Comparison of ENCODE assay signal across 8 cellular contexts in the genomic region with DNA sequence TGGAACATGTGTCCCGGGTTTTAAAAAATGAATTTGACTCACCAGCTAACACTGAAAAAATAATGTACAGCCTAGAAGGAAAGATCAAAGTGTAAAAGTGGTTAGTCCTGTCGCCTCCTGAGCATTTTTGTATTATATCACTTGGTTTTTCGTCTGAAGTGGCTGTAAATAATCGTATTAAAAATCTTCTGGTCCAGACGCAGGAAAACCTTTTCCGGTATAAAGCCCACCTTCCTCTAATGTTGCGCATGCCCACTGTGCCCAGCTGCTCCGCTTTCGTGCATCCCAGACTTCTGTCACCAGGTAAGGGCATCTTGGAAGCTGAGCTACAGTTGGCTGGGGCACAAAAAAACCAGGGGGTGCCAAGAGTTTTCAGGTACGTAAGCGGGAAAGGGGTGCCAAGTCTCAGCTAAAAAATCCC. TPM values are rescaled to one million over a fixed set of nuclear protein-coding genes. Genes with fewer than 3 reads are reported as not detected.
DNase-seq lines count a peak whose midpoint lies in the region; ATAC-seq and TF ChIP-seq lines count a peak whose summit lies in the region.

No MANE protein-coding gene starts in this region.

- no peaks in the 10 kb centered on the region for H3K9me3 Mint-ChIP-seq in activated CD4-positive, alpha-beta memory T cell treated with anti-CD3 and anti-CD28 coated beads for 36 hours

- peak overlapping the region; percentile 96 for H3K4me3 Mint-ChIP-seq in activated CD4-positive, alpha-beta memory T cell treated with anti-CD3 and anti-CD28 coated beads for 36 hours

- peaks cover 0 to 35% (median 0%) of the 10 kb centered on the region in 3 donors for H3K36me3 ChIP-seq in esophagus squamous epithelium
- H3K36me3 ChIP-seq in mucosa of descending colon (ENCODE audit: low read depth), result no peaks in the 10 kb centered on the region
- H3K36me3 ChIP-seq in suprapubic skin, result peaks cover 8% of the 10 kb centered on the region

- H3K4me3 ChIP-seq in esophagus squamous epithelium (peak overlapping the region; percentile 68 to 99 (median 80)), mucosa of descending colon (peak overlapping the region; percentile 90), suprapubic skin (peak overlapping the region; percentile 74)

- DNase-seq in CD1c-positive myeloid dendritic cell (ENCODE audit: extremely low spot score) (peak; percentile 80), NCI-H226 (peak; percentile 74), esophagus squamous epithelium (lab: John Stamatoyannopoulos, UW) (no peak), mucosa of descending colon (peak in 2 of 3 donors; percentile 76 to 85), suprapubic skin (ENCODE audit: low spot score in 2 of 2) (no peak)
- no peak for DNase-seq in activated CD4-positive, alpha-beta memory T cell treated with anti-CD3 and anti-CD28 coated beads for 36 hours

- no peak for TF ChIP-seq POLR2A in esophagus squamous epithelium (IDR thresholded peaks at IDR 0.05)
- TF ChIP-seq POLR2A in suprapubic skin (IDR thresholded peaks at IDR 0.05), result no peak

- intact Hi-C loops in activated CD4-positive, alpha-beta memory T cell treated with anti-CD3 and anti-CD28 coated beads for 36 hours (cut with micrococcal nuclease), result loop anchor here (1.0 to 2.0 kb wide), 8 partner anchors 14 to 1688 kb away; a partner anchor contains a TSS
- intact Hi-C loops in esophagus squamous epithelium (cut with DNase I) (no loop called here), mucosa of descending colon (cut with DNase I, micrococcal nuclease) (no loop called here)

- H3K27ac Mint-ChIP-seq in activated CD4-positive, alpha-beta memory T cell treated with anti-CD3 and anti-CD28 coated beads for 36 hours, result peak overlapping the region; percentile 97

- no peaks in the 10 kb centered on the region for H3K27me3 ChIP-seq in esophagus squamous epithelium
- H3K27me3 ChIP-seq in suprapubic skin, result no peaks in the 10 kb centered on the region

- H3K4me1 ChIP-seq in esophagus squamous epithelium, result peaks cover 10 to 33% (median 21%) of the 10 kb centered on the region in 3 donors
- peaks cover 20% of the 10 kb centered on the region for H3K4me1 ChIP-seq in mucosa of descending colon (ENCODE audit: low read depth)
- H3K4me1 ChIP-seq in suprapubic skin, result peaks cover 26% of the 10 kb centered on the region

- ATAC-seq in GM19035 (IDR thresholded peaks at IDR 0.05; ENCODE audit: unreplicated experiment), result peak; percentile 21
- ATAC-seq in HG03342 (IDR thresholded peaks at IDR 0.05; ENCODE audit: unreplicated experiment), result peak; percentile 7
- peak; percentile 54 for ATAC-seq in mucosa of descending colon

- peak overlapping the region; percentile 99 to 100 (median 100) for H3K27ac ChIP-seq in esophagus squamous epithelium
- H3K27ac ChIP-seq in suprapubic skin, result peak overlapping the region; percentile 99

- H3K9me3 ChIP-seq in esophagus squamous epithelium (no peaks in the 10 kb centered on the region), mucosa of descending colon (no peaks in the 10 kb centered on the region), suprapubic skin (no peaks in the 10 kb centered on the region)

- peaks cover 36% of the 10 kb centered on the region for H3K4me1 Mint-ChIP-seq in activated CD4-positive, alpha-beta memory T cell treated with anti-CD3 and anti-CD28 coated beads for 36 hours (ENCODE audit: low read depth)

- WGBS in esophagus squamous epithelium, 2 donors, result 1 to 2% methylated on average over 7 to 11 of the region's 11 CpGs
- under 1% methylated on average over 11 of the region's 11 CpGs for WGBS in suprapubic skin

- TF ChIP-seq CTCF in esophagus squamous epithelium (IDR thresholded peaks at IDR 0.05) (no peak), mucosa of descending colon (IDR thresholded peaks at IDR 0.05) (no peak), suprapubic skin (IDR thresholded peaks at IDR 0.05) (no peak)

- no peaks in the 10 kb centered on the region for H3K27me3 Mint-ChIP-seq in activated CD4-positive, alpha-beta memory T cell treated with anti-CD3 and anti-CD28 coated beads for 36 hours

- peaks cover 21% of the 10 kb centered on the region for H3K36me3 Mint-ChIP-seq in activated CD4-positive, alpha-beta memory T cell treated with anti-CD3 and anti-CD28 coated beads for 36 hours

- TF ChIP-seq EP300 in suprapubic skin (IDR thresholded peaks at IDR 0.05), result no peak

- POLR2A ChIA-PET in activated CD4-positive, alpha-beta memory T cell treated with anti-CD3 and anti-CD28 coated beads for 36 hours (lab: Charles Lee), result interaction anchor here (0.7 to 3.5 kb wide), 6 partner anchors 9 to 326 kb away, joined by 3 to 34 read pairs (median 4); a partner anchor contains a TSS

- CTCF ChIA-PET in activated CD4-positive, alpha-beta memory T cell treated with anti-CD3 and anti-CD28 coated beads for 36 hours (lab: Charles Lee), result interaction anchor here (0.7 to 2.1 kb wide), 4 partner anchors 10 to 197 kb away, joined by 3 to 22 read pairs (median 4); a partner anchor contains a TSS

RNA-seq across cellular contexts. Expression of a gene that starts 0.7 kb away (rescaled TPM):
- 10 to 100 TPM; 12.8 to 14.0 TPM for total RNA-seq in activated CD4-positive, alpha-beta memory T cell treated with anti-CD3 and anti-CD28 coated beads for 36 hours
- total RNA-seq in esophagus squamous epithelium (10 to 100 TPM in 3 of 4 donors, 1 to 10 TPM in 1; 6.5 to 19.1 (median 12.4) TPM), mucosa of descending colon (10 to 100 TPM; 11.6 to 17.4 (median 13.7) TPM), suprapubic skin (10 to 100 TPM; 13.6 to 19.2 (median 18.0) TPM)

RNA-seq across cellular contexts. Expression of a gene that starts 3.2 kb away (rescaled TPM):
- 1 to 10 TPM in 1 of 2 experiments, under 1 TPM in 1; 0.76 to 1.0 TPM for total RNA-seq in activated CD4-positive, alpha-beta memory T cell treated with anti-CD3 and anti-CD28 coated beads for 36 hours
- total RNA-seq in esophagus squamous epithelium (1 to 10 TPM in 3 of 4 donors, under 1 TPM in 1; 0.45 to 3.1 (median 2.0) TPM), mucosa of descending colon (1 to 10 TPM in 2 of 3 donors, under 1 TPM in 1; 0.90 to 1.1 (median 1.0) TPM), suprapubic skin (under 1 TPM in 3 of 4 donors, not detected in 1; 0.39 to 0.68 (median 0.60) TPM)

RNA-seq across cellular contexts. Expression of a gene that starts 7.7 kb away (rescaled TPM):
- total RNA-seq in activated CD4-positive, alpha-beta memory T cell treated with anti-CD3 and anti-CD28 coated beads for 36 hours, result 10 to 100 TPM; 11.5 to 19.2 TPM
- total RNA-seq in esophagus squamous epithelium (100 to 1,000 TPM; 120 to 221 (median 166) TPM), mucosa of descending colon (1 to 10 TPM in 2 of 3 donors, not detected in 1; 2.3 to 7.6 TPM), suprapubic skin (10 to 100 TPM; 33.2 to 61.7 (median 49.7) TPM)

RNA-seq across cellular contexts. Expression of a gene that starts 40.1 kb away (rescaled TPM):
- total RNA-seq in activated CD4-positive, alpha-beta memory T cell treated with anti-CD3 and anti-CD28 coated beads for 36 hours, result under 1 TPM in 1 of 2 experiments, not detected in 1; 0.14 TPM
- total RNA-seq in esophagus squamous epithelium (not detected), mucosa of descending colon (under 1 TPM in 1 of 3 donors, not detected in 2; 0.22 TPM), suprapubic skin (not detected)

RNA-seq across cellular contexts. Expression of a gene that starts 40.2 kb away (rescaled TPM):
- total RNA-seq in activated CD4-positive, alpha-beta memory T cell treated with anti-CD3 and anti-CD28 coated beads for 36 hours, result 1 to 10 TPM; 2.8 to 2.9 TPM
- 1 to 10 TPM in 1 of 4 donors, under 1 TPM in 1, not detected in 2; 0.35 to 1.3 TPM for total RNA-seq in esophagus squamous epithelium
- 1 to 10 TPM in 1 of 3 donors, under 1 TPM in 2; 0.49 to 1.6 (median 0.67) TPM for total RNA-seq in mucosa of descending colon
- under 1 TPM; 0.34 to 0.89 (median 0.71) TPM for total RNA-seq in suprapubic skin

Comparison
In these comparisons a context has a peak if more than half of its experiments do, and no peak if none do; other contexts are left out.
1. DNase-seq: peak in CD1c-positive myeloid dendritic cell (single experiment), NCI-H226 (single experiment) and mucosa of descending colon (2 of 3); none in activated CD4-positive, alpha-beta memory T cell treated with anti-CD3 and anti-CD28 coated beads for 36 hours (single experiment), esophagus squamous epithelium (single experiment) and suprapubic skin (0 of 2).
2. Peak in every context shown above with its lines, with median percentiles within 50 percentile points of each other: ATAC-seq and H3K4me3 ChIP-seq.